In genomic region chr11:86586307-86586706, GRCh38 we compare ENCODE assay signal across 15 cellular contexts.
DNase-seq lines count a peak whose midpoint lies in the region; ATAC-seq and TF ChIP-seq lines count a peak whose summit lies in the region.
"Had no signal": no experiment of that assay in that cellular context is flagged by ENCODE, and none has a peak within 500 bp of the region (broad histone marks: within the 10 kb centered on the region; RNA-seq: fewer than 3 reads in every experiment).

No MANE protein-coding gene starts in this region.

- H3K27ac ChIP-seq in mesenchymal stem cell (ENCODE audit: low read length, poor library complexity, severe bottlenecking) (no peak overlapping the region), neuronal stem cell (replicated peaks; ENCODE audit: low read length) (no peak overlapping the region), uterus (peak overlapping the region; percentile 27 to 84), upper lobe of right lung (no peak overlapping the region)

- H3K4ac ChIP-seq in mesenchymal stem cell (ENCODE audit: low read depth in 1 of 2, low read length in 2 of 2) (no peak overlapping the region), neuronal stem cell (ENCODE audit: low read length) (no peak overlapping the region)

- H3K14ac ChIP-seq in mesenchymal stem cell (ENCODE audit: low read length in 2 of 2): no peak overlapping the region
- no peak overlapping the region for H3K14ac ChIP-seq in neuronal stem cell (ENCODE audit: low read length)

- no peak for ATAC-seq in upper lobe of right lung
- ATAC-seq: GM23338, HCT116 had no signal

- H4K91ac ChIP-seq in mesenchymal stem cell (ENCODE audit: low read length): no peak overlapping the region
- no peak overlapping the region for H4K91ac ChIP-seq in neuronal stem cell (ENCODE audit: low read depth, low read length, poor library complexity)

- peak overlapping the region; percentile 49 for H2AK5ac ChIP-seq in mesenchymal stem cell (ENCODE audit: low read length, severe bottlenecking)
- no peak overlapping the region for H2AK5ac ChIP-seq in neuronal stem cell (ENCODE audit: low read depth, low read length)

- H3K18ac ChIP-seq in mesenchymal stem cell (ENCODE audit: low read depth in 1 of 2, low read length in 2 of 2) (no peak overlapping the region), neuronal stem cell (ENCODE audit: low read length) (peak overlapping the region; percentile 40)

- no peak overlapping the region for H3K9ac ChIP-seq in mesenchymal stem cell (ENCODE audit: low read length)
- no peak overlapping the region for H3K9ac ChIP-seq in neuronal stem cell (ENCODE audit: low read depth, low read length, poor library complexity)

- 89% methylated on average over 3 of the region's 3 CpGs for WGBS in mesenchymal stem cell
- no CpG with 5 or more reads among the region's 3 CpGs for WGBS in neuronal stem cell (ENCODE audit: extremely low coverage in 2 of 2, insufficient read length in 2 of 2, insufficient replicate concordance in 1 of 2), 2 donors

- H3K4me1 ChIP-seq in mesenchymal stem cell (ENCODE audit: control insufficient read depth, insufficient read depth, low read depth, low read length): peaks cover 7% of the 10 kb centered on the region
- peaks cover 30 to 40% of the 10 kb centered on the region in 2 donors for H3K4me1 ChIP-seq in neuronal stem cell (ENCODE audit: control insufficient read depth in 2 of 2, insufficient read depth in 1 of 2, low read depth in 1 of 2, low read length in 2 of 2)
- no peaks in the 10 kb centered on the region for H3K4me1 ChIP-seq in uterus
- H3K4me1 ChIP-seq in upper lobe of right lung: peaks cover 9% of the 10 kb centered on the region

- H2BK15ac ChIP-seq in mesenchymal stem cell (ENCODE audit: low read depth, poor library complexity, severe bottlenecking): no peak overlapping the region
- H2BK15ac ChIP-seq in neuronal stem cell (ENCODE audit: low read length): no peak overlapping the region

- peaks cover 11% of the 10 kb centered on the region for H3K79me1 ChIP-seq in mesenchymal stem cell (replicated peaks; ENCODE audit: low read length, poor library complexity, severe bottlenecking)
- peaks cover 3% of the 10 kb centered on the region for H3K79me1 ChIP-seq in neuronal stem cell (ENCODE audit: low read depth, low read length)

- H2BK120ac ChIP-seq in mesenchymal stem cell (ENCODE audit: low read depth, low read length): no peak overlapping the region
- H2BK120ac ChIP-seq in neuronal stem cell (ENCODE audit: low read depth, low read length): no peak overlapping the region

- H3K36me3 ChIP-seq in mesenchymal stem cell (ENCODE audit: control insufficient read depth in 1 of 2, insufficient read depth in 2 of 2, low read depth in 1 of 2, low read length in 2 of 2) (no peaks in the 10 kb centered on the region), neuronal stem cell (replicated peaks in 1 of 2; ENCODE audit: control insufficient read depth in 2 of 2, insufficient read depth in 2 of 2, low read length in 2 of 2) (no peaks in the 10 kb centered on the region), uterus (no peaks in the 10 kb centered on the region), upper lobe of right lung (no peaks in the 10 kb centered on the region)

- TF ChIP-seq CTCF in uterus (IDR thresholded peaks at IDR 0.05) (no peak), upper lobe of right lung (IDR thresholded peaks at IDR 0.05) (no peak)

- no peak overlapping the region for H3K4me3 ChIP-seq in mesenchymal stem cell (ENCODE audit: insufficient read depth in 1 of 2, low read depth in 1 of 2, low read length in 2 of 2)
- no peak overlapping the region for H3K4me3 ChIP-seq in neuronal stem cell (ENCODE audit: low read length in 2 of 2)
- H3K4me3 ChIP-seq in uterus: no peak overlapping the region
- H3K4me3 ChIP-seq in upper lobe of right lung: no peak overlapping the region
- H3K4me3 ChIP-seq: GM23338 had no signal

- H2AFZ ChIP-seq in mesenchymal stem cell (ENCODE audit: low read depth, low read length) (no peak overlapping the region), neuronal stem cell (ENCODE audit: low read length) (no peak overlapping the region)
- H2AFZ ChIP-seq: GM23338 had no signal

- no peak overlapping the region for H4K8ac ChIP-seq in mesenchymal stem cell (ENCODE audit: low read length)
- no peak overlapping the region for H4K8ac ChIP-seq in neuronal stem cell (ENCODE audit: low read depth, low read length)

- no peak overlapping the region for H3K4me2 ChIP-seq in mesenchymal stem cell (ENCODE audit: low read length, poor library complexity, severe bottlenecking)
- H3K4me2 ChIP-seq in neuronal stem cell (ENCODE audit: insufficient read depth, low read length, poor library complexity, severe bottlenecking): no peak overlapping the region
- H3K4me2 ChIP-seq: GM23338 had no signal

- H3K9me3 ChIP-seq in mesenchymal stem cell (ENCODE audit: control insufficient read depth, low read length) (no peaks in the 10 kb centered on the region), neuronal stem cell (replicated peaks in 1 of 2; ENCODE audit: control insufficient read depth in 2 of 2, insufficient read depth in 1 of 2, low read depth in 1 of 2, low read length in 2 of 2) (no peaks in the 10 kb centered on the region), uterus (no peaks in the 10 kb centered on the region), upper lobe of right lung (no peaks in the 10 kb centered on the region)

- H2BK12ac ChIP-seq in mesenchymal stem cell (ENCODE audit: low read length in 2 of 2) (no peak overlapping the region), neuronal stem cell (ENCODE audit: low read length) (no peak overlapping the region)

- H3K23ac ChIP-seq in mesenchymal stem cell (ENCODE audit: low read length in 2 of 2) (no peak overlapping the region), neuronal stem cell (ENCODE audit: low read depth, low read length, poor library complexity) (no peak overlapping the region)

- H2BK5ac ChIP-seq in mesenchymal stem cell (ENCODE audit: low read depth, low read length, poor library complexity, severe bottlenecking) (no peak overlapping the region), neuronal stem cell (ENCODE audit: low read length) (no peak overlapping the region)

- TF ChIP-seq POLR2A in uterus (IDR thresholded peaks at IDR 0.05): no peak

- DNase-seq in mesenchymal stem cell (no peak), neuronal stem cell (ENCODE audit: low spot score) (no peak), uterus (no peak), nucleus accumbens (lab: John Stamatoyannopoulos, UW) (no peak), NCI-H1092 treated with DMSO at 0.1 percent for 48 hours (lab: John Stamatoyannopoulos, UW) (no peak), upper lobe of right lung (no peak)
- DNase-seq: C1 segment of cervical spinal cord; Calu3; CD4-positive, alpha-beta memory T cell; COR-L47; DMS53; GF-D8; H9 had no signal

- intact Hi-C loops in uterus (cut with DNase I; ENCODE audit: low total_unique reads) (no loop called here), upper lobe of right lung (cut with DNase I) (no loop called here)

- H3K27me3 ChIP-seq in mesenchymal stem cell (ENCODE audit: control insufficient read depth in 1 of 2, insufficient read depth in 1 of 2, low read length in 2 of 2): no peaks in the 10 kb centered on the region
- H3K27me3 ChIP-seq in neuronal stem cell (ENCODE audit: control insufficient read depth in 3 of 3, insufficient read depth in 3 of 3, low read depth in 1 of 3, low read length in 3 of 3): no peaks in the 10 kb centered on the region
- no peaks in the 10 kb centered on the region for H3K27me3 ChIP-seq in uterus
- H3K27me3 ChIP-seq in upper lobe of right lung: no peaks in the 10 kb centered on the region

Comparison
In these comparisons a context has a peak if more than half of its experiments do, and no peak if none do; other contexts are left out.
1. H3K27ac ChIP-seq: peak in uterus (2 of 2); none in mesenchymal stem cell (single experiment), neuronal stem cell (single experiment) and upper lobe of right lung (single experiment).